ENCODE assay signal across 8 cellular contexts in genomic region chrX:107825698-107826285, GRCh38. TPM values are rescaled to one million over a fixed set of nuclear protein-coding genes. Genes with fewer than 3 reads are reported as not detected.
DNase-seq lines count a peak whose midpoint lies in the region; ATAC-seq and TF ChIP-seq lines count a peak whose summit lies in the region.

A gene with protein sequence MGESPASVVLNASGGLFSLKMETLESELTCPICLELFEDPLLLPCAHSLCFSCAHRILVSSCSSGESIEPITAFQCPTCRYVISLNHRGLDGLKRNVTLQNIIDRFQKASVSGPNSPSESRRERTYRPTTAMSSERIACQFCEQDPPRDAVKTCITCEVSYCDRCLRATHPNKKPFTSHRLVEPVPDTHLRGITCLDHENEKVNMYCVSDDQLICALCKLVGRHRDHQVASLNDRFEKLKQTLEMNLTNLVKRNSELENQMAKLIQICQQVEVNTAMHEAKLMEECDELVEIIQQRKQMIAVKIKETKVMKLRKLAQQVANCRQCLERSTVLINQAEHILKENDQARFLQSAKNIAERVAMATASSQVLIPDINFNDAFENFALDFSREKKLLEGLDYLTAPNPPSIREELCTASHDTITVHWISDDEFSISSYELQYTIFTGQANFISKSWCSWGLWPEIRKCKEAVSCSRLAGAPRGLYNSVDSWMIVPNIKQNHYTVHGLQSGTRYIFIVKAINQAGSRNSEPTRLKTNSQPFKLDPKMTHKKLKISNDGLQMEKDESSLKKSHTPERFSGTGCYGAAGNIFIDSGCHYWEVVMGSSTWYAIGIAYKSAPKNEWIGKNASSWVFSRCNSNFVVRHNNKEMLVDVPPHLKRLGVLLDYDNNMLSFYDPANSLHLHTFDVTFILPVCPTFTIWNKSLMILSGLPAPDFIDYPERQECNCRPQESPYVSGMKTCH (plus strand): TSS chrX:107825866. CDS start chrX:107826427, 561 bp downstream.

- no peak within 1 kb of the TSS for H3K4me3 ChIP-seq in DOHH2 (ENCODE audit: low read length)
- H3K4me3 ChIP-seq in esophagus squamous epithelium = peak within 1 kb of the TSS; percentile 48 to 73 (median 58)

- CTCF ChIA-PET in HEK293T (lab: Yijun Ruan, JAX) = interaction anchor here (0.8 to 1.1 kb wide), 2 partner anchors 23 to 437 kb away, joined by 3 read pairs; no protein-coding TSS in a partner anchor

- no peaks in the 10 kb centered on the region for H3K36me3 Mint-ChIP-seq in activated T-cell treated with anti-CD3 and anti-CD28 coated beads, Interleukin-2, amount 50 U/mL, for 24 hours (ENCODE audit: low read depth)
- no peaks in the 10 kb centered on the region for H3K36me3 Mint-ChIP-seq in naive thymus-derived CD8-positive, alpha-beta T cell

- no peaks in the 10 kb centered on the region for H3K79me2 ChIP-seq in DOHH2 (ENCODE audit: control insufficient read depth, low read length)

- 0 to 30% methylated on average over 1 to 15 of the region's 43 CpGs for WGBS in esophagus squamous epithelium, 2 donors

- H3K9me3 ChIP-seq in DOHH2 (ENCODE audit: control insufficient read depth, insufficient read depth, low read length) (no peaks in the 10 kb centered on the region), esophagus squamous epithelium (no peaks in the 10 kb centered on the region)

- H3K36me3 ChIP-seq in DOHH2 (ENCODE audit: control insufficient read depth, low read length) (no peaks in the 10 kb centered on the region), esophagus squamous epithelium (no peaks in the 10 kb centered on the region)

- POLR2A ChIA-PET in HEK293T (lab: Yijun Ruan, JAX) = interaction anchor here (0.7 to 1.4 kb wide), 3 partner anchors 12 to 50 kb away, joined by 3 to 4 read pairs (median 3); partner anchors contain the start of genes NCBP2L and TSC22D3
- POLR2A ChIA-PET in naive thymus-derived CD8-positive, alpha-beta T cell (lab: Charles Lee) = interaction anchor here (0.7 to 3.0 kb wide), 12 partner anchors 12 to 265 kb away, joined by 3 to 18 read pairs (median 5); partner anchors contain the start of genes ATG4A, NCBP2L, PRPS1 and PSMD10

- H4K20me1 ChIP-seq in DOHH2 (ENCODE audit: control insufficient read depth, insufficient read depth, low read depth, low read length) = no peaks in the 10 kb centered on the region

- intact Hi-C loops in esophagus squamous epithelium (cut with DNase I) = no loop called here

- peaks cover 22% of the 10 kb centered on the region for H3K27me3 ChIP-seq in DOHH2 (ENCODE audit: control insufficient read depth, low read length)
- H3K27me3 ChIP-seq in esophagus squamous epithelium = peaks cover 0 to 2% (median 0%) of the 10 kb centered on the region in 4 donors

- H3F3A ChIP-seq in DOHH2 (ENCODE audit: control insufficient read depth, insufficient read depth) = no peaks in the 10 kb centered on the region

- H3K4me2 ChIP-seq in DOHH2 (ENCODE audit: low read length) = peak within 1 kb of the TSS; percentile 21; the same call in 1 of the 2 replicates

- peaks cover 47% of the 10 kb centered on the region for H3K27me3 Mint-ChIP-seq in activated T-cell treated with anti-CD3 and anti-CD28 coated beads, Interleukin-2, amount 50 U/mL, for 24 hours
- H3K27me3 Mint-ChIP-seq in naive thymus-derived CD8-positive, alpha-beta T cell = peaks cover 0 to 4% (median 0%) of the 10 kb centered on the region in 5 donors

- peak within 1 kb of the TSS; percentile 79 for H3K27ac Mint-ChIP-seq in activated T-cell treated with anti-CD3 and anti-CD28 coated beads, Interleukin-2, amount 50 U/mL, for 24 hours
- H3K27ac Mint-ChIP-seq in naive thymus-derived CD8-positive, alpha-beta T cell = peak within 1 kb of the TSS; percentile 76 to 93 (median 88)

- TF ChIP-seq CTCF in DOHH2 (IDR thresholded peaks at IDR 0.05; ENCODE audit: low read depth, low read length, poor library complexity, severe bottlenecking) (no peak), esophagus squamous epithelium (IDR thresholded peaks at IDR 0.05) (no peak), subcutaneous adipose tissue (IDR thresholded peaks at IDR 0.05; ENCODE audit: low read depth) (no peak)

- H3K9me2 ChIP-seq in DOHH2 (replicated peaks; ENCODE audit: control insufficient read depth, low read length) = no peaks in the 10 kb centered on the region

- DNase-seq in HEK293T (ENCODE audit: extremely low spot score) (peak; percentile 77), NCI-H2171 treated with DMSO at 0.1 percent for 48 hours (lab: John Stamatoyannopoulos, UW) (peak; percentile 52), esophagus squamous epithelium (lab: John Stamatoyannopoulos, UW) (no peak), COLO829 (ENCODE audit: low spot score) (no peak)
- peak; percentile 67 for DNase-seq in activated T-cell treated with anti-CD3 and anti-CD28 coated beads, Interleukin-2, amount 50 U/mL, for 24 hours
- peak; percentile 19 to 81 (median 54) for DNase-seq in naive thymus-derived CD8-positive, alpha-beta T cell

- H3K4me1 Mint-ChIP-seq in activated T-cell treated with anti-CD3 and anti-CD28 coated beads, Interleukin-2, amount 50 U/mL, for 24 hours (ENCODE audit: low read depth) = peaks cover 43% of the 10 kb centered on the region
- peaks cover 14 to 51% (median 46%) of the 10 kb centered on the region in 4 donors for H3K4me1 Mint-ChIP-seq in naive thymus-derived CD8-positive, alpha-beta T cell

- H3K4me1 ChIP-seq in DOHH2 (ENCODE audit: control insufficient read depth, low read length) = no peaks in the 10 kb centered on the region
- peaks cover 0 to 56% (median 0%) of the 10 kb centered on the region in 3 donors for H3K4me1 ChIP-seq in esophagus squamous epithelium

- ATAC-seq in naive thymus-derived CD8-positive, alpha-beta T cell = peak; percentile 67 to 73

- no peak within 1 kb of the TSS for H3K27ac ChIP-seq in DOHH2 (ENCODE audit: low read depth, low read length)
- peak within 1 kb of the TSS; percentile 90 to 95 (median 93) for H3K27ac ChIP-seq in esophagus squamous epithelium

- TF ChIP-seq POLR2A in esophagus squamous epithelium (IDR thresholded peaks at IDR 0.05) = peak in 1 of 4 donors; percentile 30

- H3K4me3 Mint-ChIP-seq in activated T-cell treated with anti-CD3 and anti-CD28 coated beads, Interleukin-2, amount 50 U/mL, for 24 hours = peak within 1 kb of the TSS; percentile 78
- H3K4me3 Mint-ChIP-seq in naive thymus-derived CD8-positive, alpha-beta T cell = peak within 1 kb of the TSS; percentile 79 to 90 (median 88)

- no peaks in the 10 kb centered on the region for H3K9me3 Mint-ChIP-seq in activated T-cell treated with anti-CD3 and anti-CD28 coated beads, Interleukin-2, amount 50 U/mL, for 24 hours
- H3K9me3 Mint-ChIP-seq in naive thymus-derived CD8-positive, alpha-beta T cell = no peaks in the 10 kb centered on the region

TF ChIP-seq in HEK293T, 16 proteins besides CTCF, POLR2A, EP300 and RAD21:
- TF ChIP-seq NFRKB (IDR thresholded peaks at IDR 0.05) = no peak
- TF ChIP-seq, protein P1, sequence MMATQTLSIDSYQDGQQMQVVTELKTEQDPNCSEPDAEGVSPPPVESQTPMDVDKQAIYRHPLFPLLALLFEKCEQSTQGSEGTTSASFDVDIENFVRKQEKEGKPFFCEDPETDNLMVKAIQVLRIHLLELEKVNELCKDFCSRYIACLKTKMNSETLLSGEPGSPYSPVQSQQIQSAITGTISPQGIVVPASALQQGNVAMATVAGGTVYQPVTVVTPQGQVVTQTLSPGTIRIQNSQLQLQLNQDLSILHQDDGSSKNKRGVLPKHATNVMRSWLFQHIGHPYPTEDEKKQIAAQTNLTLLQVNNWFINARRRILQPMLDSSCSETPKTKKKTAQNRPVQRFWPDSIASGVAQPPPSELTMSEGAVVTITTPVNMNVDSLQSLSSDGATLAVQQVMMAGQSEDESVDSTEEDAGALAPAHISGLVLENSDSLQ (IDR thresholded peaks at IDR 0.05) = peak; percentile 36; the same call in 1 of the 2 replicates

RNA-seq across cellular contexts. Expression of the gene that starts here (rescaled TPM):
- 10 to 100 TPM; 14.4 to 24.4 (median 17.7) TPM for total RNA-seq in esophagus squamous epithelium
- total RNA-seq in naive thymus-derived CD8-positive, alpha-beta T cell = 10 to 100 TPM; 19.3 to 20.5 TPM
- 10 to 100 TPM in 1 of 3 donors, 1 to 10 TPM in 2; 5.8 to 12.3 (median 7.1) TPM for polyA plus RNA-seq in naive thymus-derived CD8-positive, alpha-beta T cell
- total RNA-seq in subcutaneous adipose tissue = 10 to 100 TPM; 21.6 to 37.7 (median 29.5) TPM

Comparison
In these comparisons a context has a peak if more than half of its experiments do, and no peak if none do; other contexts are left out.
1. DNase-seq: peak in HEK293T (single experiment), NCI-H2171 treated with DMSO at 0.1 percent for 48 hours (single experiment), activated T-cell treated with anti-CD3 and anti-CD28 coated beads, Interleukin-2, amount 50 U/mL, for 24 hours (single experiment) and naive thymus-derived CD8-positive, alpha-beta T cell (10 of 10); none in esophagus squamous epithelium (single experiment) and COLO829 (single experiment).